In the genomic region with DNA sequence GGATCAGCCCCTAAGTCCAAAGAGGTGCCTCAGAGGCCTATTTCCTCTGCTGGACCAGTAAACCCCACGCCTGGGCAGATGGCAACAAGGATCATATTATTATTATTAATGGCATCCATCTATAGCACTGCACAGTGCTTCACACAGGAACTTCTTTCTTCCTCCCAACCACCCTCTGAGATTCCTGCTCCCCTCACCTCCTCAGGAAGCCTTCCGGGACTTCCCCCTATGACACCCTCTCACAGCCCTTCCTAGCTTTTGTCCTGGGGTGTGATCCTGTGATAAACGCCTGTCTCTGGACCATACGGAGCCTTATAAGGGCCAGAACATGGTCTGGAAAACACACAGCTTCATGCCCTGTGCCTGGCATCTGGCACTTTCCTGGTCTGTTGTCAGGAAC, we compare ENCODE assay signal across 10 cellular contexts. TPM values are rescaled to one million over a fixed set of nuclear protein-coding genes. Genes with fewer than 3 reads are reported as not detected.
A peak's percentile ranks its signal among the peaks of the same experiment; 100 is the strongest.
DNase-seq lines count a peak whose midpoint lies in the region; ATAC-seq and TF ChIP-seq lines count a peak whose summit lies in the region.
"Had no signal": no experiment of that assay in that cellular context is flagged by ENCODE, and none has a peak within 500 bp of the region (broad histone marks: within the 10 kb centered on the region; RNA-seq: fewer than 3 reads in every experiment).

No MANE protein-coding gene starts in this region.

- peaks cover 53% of the 10 kb centered on the region for H3K4me1 ChIP-seq in left ventricle myocardium inferior
- H3K4me1 ChIP-seq in mesenchymal stem cell (ENCODE audit: control insufficient read depth, insufficient read depth, low read depth, low read length), result peaks cover 37% of the 10 kb centered on the region

- no peaks in the 10 kb centered on the region for H3K9me3 Mint-ChIP-seq in activated T-helper 2 cell treated with anti-CD3 and anti-CD28 coated beads, Interferon-gamma antibody, Interleukin-2, Interleukin-4, amounts not matched to agents 10 μg/mL and 5 μg/mL and 100 μg/mL, durations not matched to agents 14 hours and 24 hours and 36 hours

- H3K27me3 ChIP-seq in left ventricle myocardium inferior (ENCODE audit: low read depth), result peaks cover 60% of the 10 kb centered on the region
- peaks cover 11 to 53% of the 10 kb centered on the region in 2 experiments for H3K27me3 ChIP-seq in mesenchymal stem cell (ENCODE audit: control insufficient read depth in 1 of 2, insufficient read depth in 1 of 2, low read length in 2 of 2)

- H3K9me3 ChIP-seq in left ventricle myocardium inferior (replicated peaks) (no peaks in the 10 kb centered on the region), mesenchymal stem cell (ENCODE audit: control insufficient read depth, low read length) (no peaks in the 10 kb centered on the region)
- H3K9me3 ChIP-seq: SK-N-SH had no signal

- H3K27ac Mint-ChIP-seq in activated T-helper 2 cell treated with anti-CD3 and anti-CD28 coated beads, Interferon-gamma antibody, Interleukin-2, Interleukin-4, amounts not matched to agents 10 μg/mL and 5 μg/mL and 100 μg/mL, durations not matched to agents 14 hours and 24 hours and 36 hours, result no peak overlapping the region

- peaks cover 10% of the 10 kb centered on the region for H3K79me1 ChIP-seq in mesenchymal stem cell (replicated peaks; ENCODE audit: low read length, poor library complexity, severe bottlenecking)

- H3K4me3 ChIP-seq in left ventricle myocardium inferior (peak overlapping the region; percentile 49), mesenchymal stem cell (ENCODE audit: insufficient read depth in 1 of 2, low read depth in 1 of 2, low read length in 2 of 2) (no peak overlapping the region)

- H4K91ac ChIP-seq in mesenchymal stem cell (ENCODE audit: low read length), result no peak overlapping the region

- peaks cover 3% of the 10 kb centered on the region for H3K36me3 Mint-ChIP-seq in activated T-helper 2 cell treated with anti-CD3 and anti-CD28 coated beads, Interferon-gamma antibody, Interleukin-2, Interleukin-4, amounts not matched to agents 10 μg/mL and 5 μg/mL and 100 μg/mL, durations not matched to agents 14 hours and 24 hours and 36 hours (ENCODE audit: low read depth)

- no peak overlapping the region for H3K14ac ChIP-seq in mesenchymal stem cell (ENCODE audit: low read length in 2 of 2)

- TF ChIP-seq CTCF in left ventricle myocardium inferior (IDR thresholded peaks at IDR 0.05; ENCODE audit: borderline replicate concordance), result no peak

- no peak overlapping the region for H3K23ac ChIP-seq in mesenchymal stem cell (ENCODE audit: low read length in 2 of 2)

- DNase-seq in left ventricle myocardium inferior (no peak), left cardiac atrium (no peak), mesenchymal stem cell (no peak), NCI-H1694 (lab: John Stamatoyannopoulos, UW) (no peak), DMS114 treated with DMSO at 0.1 percent for 48 hours (lab: John Stamatoyannopoulos, UW; ENCODE audit: unreplicated experiment) (no peak)
- DNase-seq in activated T-helper 2 cell treated with anti-CD3 and anti-CD28 coated beads, Interferon-gamma antibody, Interleukin-2, Interleukin-4, amounts not matched to agents 10 μg/mL and 5 μg/mL and 100 μg/mL, durations not matched to agents 14 hours and 24 hours and 36 hours (ENCODE audit: low spot score), result no peak

- H3K9ac ChIP-seq in mesenchymal stem cell (ENCODE audit: low read length), result no peak overlapping the region
- H3K9ac ChIP-seq: SK-N-SH had no signal

- H3K27ac ChIP-seq in left ventricle myocardium inferior (replicated peaks) (no peak overlapping the region), mesenchymal stem cell (ENCODE audit: low read length, poor library complexity, severe bottlenecking) (no peak overlapping the region)
- H3K27ac ChIP-seq: epithelial cell of prostate had no signal

- H3K4me3 Mint-ChIP-seq in activated T-helper 2 cell treated with anti-CD3 and anti-CD28 coated beads, Interferon-gamma antibody, Interleukin-2, Interleukin-4, amounts not matched to agents 10 μg/mL and 5 μg/mL and 100 μg/mL, durations not matched to agents 14 hours and 24 hours and 36 hours (ENCODE audit: low read depth), result peak overlapping the region; percentile 54

- no peak overlapping the region for H2BK120ac ChIP-seq in mesenchymal stem cell (ENCODE audit: low read depth, low read length)

- intact Hi-C loops in left ventricle myocardium inferior (cut with micrococcal nuclease) (loop anchor here (10.0 kb wide), 1 partner anchor 74 kb away; no protein-coding TSS in a partner anchor), left cardiac atrium (cut with DNase I) (no loop called here)
- intact Hi-C loops in activated T-helper 2 cell treated with anti-CD3 and anti-CD28 coated beads, Interferon-gamma antibody, Interleukin-2, Interleukin-4, amounts not matched to agents 10 μg/mL and 5 μg/mL and 100 μg/mL, durations not matched to agents 14 hours and 24 hours and 36 hours (cut with micrococcal nuclease), result loop anchor here (2.0 kb wide), 1 partner anchor 68 kb away; no protein-coding TSS in a partner anchor

- peaks cover 15% of the 10 kb centered on the region for H3K4me1 Mint-ChIP-seq in activated T-helper 2 cell treated with anti-CD3 and anti-CD28 coated beads, Interferon-gamma antibody, Interleukin-2, Interleukin-4, amounts not matched to agents 10 μg/mL and 5 μg/mL and 100 μg/mL, durations not matched to agents 14 hours and 24 hours and 36 hours (ENCODE audit: low read depth)

- no peak overlapping the region for H3K4ac ChIP-seq in mesenchymal stem cell (ENCODE audit: low read depth in 1 of 2, low read length in 2 of 2)

- no peak overlapping the region for H2BK5ac ChIP-seq in mesenchymal stem cell (ENCODE audit: low read depth, low read length, poor library complexity, severe bottlenecking)

- H4K8ac ChIP-seq in mesenchymal stem cell (ENCODE audit: low read length), result no peak overlapping the region

- H3K18ac ChIP-seq in mesenchymal stem cell (ENCODE audit: low read depth in 1 of 2, low read length in 2 of 2), result no peak overlapping the region

- H2BK15ac ChIP-seq in mesenchymal stem cell (ENCODE audit: low read depth, poor library complexity, severe bottlenecking), result no peak overlapping the region

- H2AK5ac ChIP-seq in mesenchymal stem cell (ENCODE audit: low read length, severe bottlenecking), result no peak overlapping the region

- H3K4me2 ChIP-seq in mesenchymal stem cell (ENCODE audit: low read length, poor library complexity, severe bottlenecking), result peak overlapping the region; percentile 61
- H3K4me2 ChIP-seq: SK-N-SH had no signal

- H3K36me3 ChIP-seq in left ventricle myocardium inferior, result no peaks in the 10 kb centered on the region
- peaks cover 0 to 14% of the 10 kb centered on the region in 2 experiments for H3K36me3 ChIP-seq in mesenchymal stem cell (ENCODE audit: control insufficient read depth in 1 of 2, insufficient read depth in 2 of 2, low read depth in 1 of 2, low read length in 2 of 2)

- no peak overlapping the region for H2BK12ac ChIP-seq in mesenchymal stem cell (ENCODE audit: low read length in 2 of 2)

- 84% methylated on average over 4 of the region's 4 CpGs for WGBS in mesenchymal stem cell

- H3K27me3 Mint-ChIP-seq in activated T-helper 2 cell treated with anti-CD3 and anti-CD28 coated beads, Interferon-gamma antibody, Interleukin-2, Interleukin-4, amounts not matched to agents 10 μg/mL and 5 μg/mL and 100 μg/mL, durations not matched to agents 14 hours and 24 hours and 36 hours (ENCODE audit: low read depth), result peaks cover 17% of the 10 kb centered on the region

- no peak overlapping the region for H2AFZ ChIP-seq in mesenchymal stem cell (ENCODE audit: low read depth, low read length)

- no peak for ATAC-seq in left cardiac atrium
- no peak for ATAC-seq in GM19351 (IDR thresholded peaks at IDR 0.05; ENCODE audit: unreplicated experiment)
- no peak for ATAC-seq in HG02571 (IDR thresholded peaks at IDR 0.05; ENCODE audit: unreplicated experiment)

RNA-seq across cellular contexts. Expression of gene FBXO2, which starts 3.2 kb away (rescaled TPM):
- total RNA-seq in left ventricle myocardium inferior, result 1.9 TPM
- 1 to 10 TPM; 3.9 to 7.9 TPM for total RNA-seq in left cardiac atrium
- total RNA-seq in activated T-helper 2 cell treated with anti-CD3 and anti-CD28 coated beads, Interferon-gamma antibody, Interleukin-2, Interleukin-4, amounts not matched to agents 10 μg/mL and 5 μg/mL and 100 μg/mL, durations not matched to agents 14 hours and 24 hours and 36 hours, result 0.41 and 0.48 TPM in 2 replicates
- 3.1 TPM for polyA plus RNA-seq in mesenchymal stem cell (2013, experiment 1 of 2)
- 3.7 TPM for polyA plus RNA-seq in mesenchymal stem cell (2013, experiment 2 of 2)

RNA-seq across cellular contexts. Expression of gene FBXO44, which starts 3.7 kb away (rescaled TPM):
- 20.2 TPM for total RNA-seq in left ventricle myocardium inferior
- total RNA-seq in left cardiac atrium, result 10 to 100 TPM; 18.7 to 22.3 TPM
- 18.2 and 19.8 TPM in 2 replicates for total RNA-seq in activated T-helper 2 cell treated with anti-CD3 and anti-CD28 coated beads, Interferon-gamma antibody, Interleukin-2, Interleukin-4, amounts not matched to agents 10 μg/mL and 5 μg/mL and 100 μg/mL, durations not matched to agents 14 hours and 24 hours and 36 hours
- polyA plus RNA-seq in mesenchymal stem cell (2013, experiment 1 of 2), result 17.4 TPM
- 14.8 TPM for polyA plus RNA-seq in mesenchymal stem cell (2013, experiment 2 of 2)

RNA-seq across cellular contexts. Expression of gene FBXO6, which starts 13.0 kb away (rescaled TPM):
- 10.3 TPM for total RNA-seq in left ventricle myocardium inferior
- total RNA-seq in left cardiac atrium, result 1 to 10 TPM; 6.1 to 7.4 TPM
- total RNA-seq in activated T-helper 2 cell treated with anti-CD3 and anti-CD28 coated beads, Interferon-gamma antibody, Interleukin-2, Interleukin-4, amounts not matched to agents 10 μg/mL and 5 μg/mL and 100 μg/mL, durations not matched to agents 14 hours and 24 hours and 36 hours, result 13.5 and 13.8 TPM in 2 replicates
- 6.2 TPM for polyA plus RNA-seq in mesenchymal stem cell (2013, experiment 1 of 2)
- 6.3 TPM for polyA plus RNA-seq in mesenchymal stem cell (2013, experiment 2 of 2)

RNA-seq across cellular contexts. Expression of gene MAD2L2, which starts 29.9 kb away (rescaled TPM):
- total RNA-seq in left ventricle myocardium inferior, result 17.2 TPM
- 10 to 100 TPM; 20.0 to 24.0 TPM for total RNA-seq in left cardiac atrium
- total RNA-seq in activated T-helper 2 cell treated with anti-CD3 and anti-CD28 coated beads, Interferon-gamma antibody, Interleukin-2, Interleukin-4, amounts not matched to agents 10 μg/mL and 5 μg/mL and 100 μg/mL, durations not matched to agents 14 hours and 24 hours and 36 hours, result 77.1 and 78.0 TPM in 2 replicates
- 25.7 TPM for polyA plus RNA-seq in mesenchymal stem cell (2013, experiment 1 of 2)
- polyA plus RNA-seq in mesenchymal stem cell (2013, experiment 2 of 2), result 26.3 TPM

RNA-seq across cellular contexts. Expression of gene DRAXIN, which starts 40.5 kb away (rescaled TPM):
- total RNA-seq in left ventricle myocardium inferior (0.05 TPM), left cardiac atrium (under 1 TPM in 1 of 2 donors, not detected in 1; 0.06 TPM)
- 0.07 TPM in 2 replicates for total RNA-seq in activated T-helper 2 cell treated with anti-CD3 and anti-CD28 coated beads, Interferon-gamma antibody, Interleukin-2, Interleukin-4, amounts not matched to agents 10 μg/mL and 5 μg/mL and 100 μg/mL, durations not matched to agents 14 hours and 24 hours and 36 hours
- polyA plus RNA-seq in mesenchymal stem cell (2013, experiment 1 of 2), result not detected
- polyA plus RNA-seq in mesenchymal stem cell (2013, experiment 2 of 2), result under 0.01 TPM

Comparison
In these comparisons a context has a peak if more than half of its experiments do, and no peak if none do; other contexts are left out.
1. intact Hi-C loops: an anchor here in left ventricle myocardium inferior (10.0 kb wide) and activated T-helper 2 cell treated with anti-CD3 and anti-CD28 coated beads, Interferon-gamma antibody, Interleukin-2, Interleukin-4, amounts not matched to agents 10 μg/mL and 5 μg/mL and 100 μg/mL, durations not matched to agents 14 hours and 24 hours and 36 hours (2.0 kb wide); none called in left cardiac atrium.